ENCODE assay signal across 26 cellular contexts in the genomic region with DNA sequence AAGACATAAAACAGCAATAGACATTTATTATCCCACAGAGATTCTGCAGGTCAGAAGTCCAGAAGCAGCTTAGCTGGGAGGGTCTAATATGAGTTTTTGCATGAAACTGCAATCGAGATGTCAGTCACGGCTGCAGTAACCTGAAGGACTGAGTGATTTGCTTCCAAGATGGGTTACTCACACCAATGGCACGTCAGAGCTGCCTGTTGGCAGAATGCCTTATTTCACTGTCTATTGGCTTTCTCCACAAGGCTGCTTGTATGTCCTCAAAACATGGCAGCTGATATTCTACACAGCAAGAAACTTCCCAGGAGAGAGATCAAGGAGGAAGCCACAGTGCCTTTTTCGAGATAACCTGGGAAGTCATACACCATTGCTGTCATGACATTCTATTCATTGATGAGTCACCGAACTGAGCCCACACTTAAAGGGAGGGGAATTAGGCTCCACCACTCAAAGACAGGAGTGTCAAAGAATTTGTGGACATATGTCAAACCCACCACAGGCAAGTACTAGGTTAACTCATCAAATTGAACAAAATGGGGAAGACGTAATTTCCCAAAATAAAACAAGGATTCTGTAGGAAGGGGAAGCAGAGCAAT.
A peak's percentile ranks its signal among the peaks of the same experiment; 100 is the strongest.
DNase-seq lines count a peak whose midpoint lies in the region; ATAC-seq and TF ChIP-seq lines count a peak whose summit lies in the region.
"Had no signal": no experiment of that assay in that cellular context is flagged by ENCODE, and none has a peak within 500 bp of the region (broad histone marks: within the 10 kb centered on the region; RNA-seq: fewer than 3 reads in every experiment).

No MANE protein-coding gene starts in this region.

- intact Hi-C loops in prostate gland (cut with DNase I) = no loop called here
- intact Hi-C loops in activated CD4-positive, alpha-beta T cell treated with anti-CD3 and anti-CD28 coated beads for 36 hours (cut with DNase I, micrococcal nuclease) = no loop called here

- no peaks in the 10 kb centered on the region for H4K20me1 ChIP-seq in SK-N-SH (ENCODE audit: insufficient read depth)

- no peak for TF ChIP-seq POLR2A in prostate gland (IDR thresholded peaks at IDR 0.05)

- H3K9me3 Mint-ChIP-seq in activated CD4-positive, alpha-beta T cell treated with anti-CD3 and anti-CD28 coated beads for 36 hours (ENCODE audit: low read depth) = peaks cover 2% of the 10 kb centered on the region
- H3K9me3 Mint-ChIP-seq: activated CD4-positive, alpha-beta T cell treated with anti-CD3 and anti-CD28 coated beads, Interleukin-2, amount 10 ng/mL, durations not matched to agents 7 days and 5 days had no signal

- no peak for ATAC-seq in GM21381 (IDR thresholded peaks at IDR 0.05; ENCODE audit: unreplicated experiment)
- ATAC-seq in activated CD4-positive, alpha-beta T cell treated with anti-CD3 and anti-CD28 coated beads for 36 hours = no peak
- ATAC-seq: gastrocnemius medialis, HCT116, mucosa of descending colon, psoas muscle had no signal

- TF ChIP-seq CTCF in SK-N-SH (IDR thresholded peaks at IDR 0.05) = no peak
- no peak for TF ChIP-seq CTCF in prostate gland (IDR thresholded peaks at IDR 0.05)
- no peak for TF ChIP-seq CTCF in BE2C (IDR thresholded peaks at IDR 0.05; ENCODE audit: low read depth, low read length)

- no peaks in the 10 kb centered on the region for H3K27me3 Mint-ChIP-seq in activated CD4-positive, alpha-beta T cell treated with anti-CD3 and anti-CD28 coated beads for 36 hours
- H3K27me3 Mint-ChIP-seq: activated CD4-positive, alpha-beta T cell treated with anti-CD3 and anti-CD28 coated beads, Interleukin-2, amount 10 ng/mL, durations not matched to agents 7 days and 5 days; CD4-positive, CD25-positive, alpha-beta regulatory T cell had no signal

- H3K4me3 ChIP-seq in SK-N-SH (ENCODE audit: low read depth in 2 of 2, low read length in 1 of 2) = no peak overlapping the region
- H3K4me3 ChIP-seq in prostate gland = no peak overlapping the region
- H3K4me3 ChIP-seq in BE2C (ENCODE audit: low read depth, low read length) = no peak overlapping the region
- H3K4me3 ChIP-seq: colonic mucosa, gastrocnemius medialis, mucosa of descending colon, psoas muscle, suprapubic skin had no signal

- DNase-seq in EL (peak; percentile 16), SK-N-SH (no peak), cerebellum (ENCODE audit: low spot score) (peak; percentile 15), iris pigment epithelial cell (ENCODE audit: low read depth) (peak; percentile 42), prostate gland (ENCODE audit: low spot score) (no peak), BE2C (no peak)
- DNase-seq in activated CD4-positive, alpha-beta T cell treated with anti-CD3 and anti-CD28 coated beads for 36 hours = no peak
- DNase-seq: activated CD4-positive, alpha-beta T cell treated with anti-CD3 and anti-CD28 coated beads, Interleukin-2, amount 10 ng/mL, durations not matched to agents 7 days and 5 days; activated CD8-positive, alpha-beta memory T cell treated with anti-CD3 and anti-CD28 coated beads, Interleukin-2, amount 50 U/mL, for 4 hours; activated effector memory CD4-positive, alpha-beta T cell treated with Interleukin-2 at 50 U/mL for 16 hours; amygdala; CD4-positive, CD25-positive, alpha-beta regulatory T cell; colonic mucosa; endodermal cell; gastrocnemius medialis; mucosa of descending colon; MV-4-11; NCI-H1930; NK-92 treated with Interleukin-12 subunit alpha and Interleukin-12 subunit beta, amount 100 ng/mL, for 24 hours; psoas muscle; stimulated activated CD4-positive, alpha-beta T cell treated with anti-CD3 and anti-CD28 coated beads, Interleukin-12 subunit alpha, Interleukin-12 subunit beta, amount 100 ng/mL, for 4 hours; SW 1271 had no signal

- H3K27me3 ChIP-seq in SK-N-SH (ENCODE audit: insufficient read depth) (no peaks in the 10 kb centered on the region), prostate gland (replicated peaks; ENCODE audit: insufficient read depth) (no peaks in the 10 kb centered on the region), BE2C (no peaks in the 10 kb centered on the region; the same call in 1 of the 2 replicates)
- H3K27me3 ChIP-seq: colonic mucosa, gastrocnemius medialis, suprapubic skin had no signal

- POLR2A ChIA-PET in SK-N-SH (lab: Yijun Ruan, JAX) = no interaction called here
- POLR2A ChIA-PET in activated CD4-positive, alpha-beta T cell treated with anti-CD3 and anti-CD28 coated beads for 36 hours (lab: Charles Lee) = no interaction called here

- H3K4me1 Mint-ChIP-seq in activated CD4-positive, alpha-beta T cell treated with anti-CD3 and anti-CD28 coated beads for 36 hours = no peaks in the 10 kb centered on the region
- H3K4me1 Mint-ChIP-seq: activated CD4-positive, alpha-beta T cell treated with anti-CD3 and anti-CD28 coated beads, Interleukin-2, amount 10 ng/mL, durations not matched to agents 7 days and 5 days; CD4-positive, CD25-positive, alpha-beta regulatory T cell; endodermal cell; neural crest cell had no signal

- H3K9me3 ChIP-seq in SK-N-SH (no peaks in the 10 kb centered on the region), prostate gland (no peaks in the 10 kb centered on the region), BE2C (no peaks in the 10 kb centered on the region)
- H3K9me3 ChIP-seq: colonic mucosa, gastrocnemius medialis, mucosa of descending colon, psoas muscle, suprapubic skin had no signal

- no peaks in the 10 kb centered on the region for H3K36me3 Mint-ChIP-seq in activated CD4-positive, alpha-beta T cell treated with anti-CD3 and anti-CD28 coated beads for 36 hours (ENCODE audit: low read depth)
- H3K36me3 Mint-ChIP-seq: CD4-positive, CD25-positive, alpha-beta regulatory T cell had no signal

- H3F3A ChIP-seq in SK-N-SH (replicated peaks; ENCODE audit: insufficient read depth) = no peaks in the 10 kb centered on the region

- no peaks in the 10 kb centered on the region for H3K9me2 ChIP-seq in SK-N-SH

- H3K9ac ChIP-seq in SK-N-SH = no peak overlapping the region

- H3K4me3 Mint-ChIP-seq in activated CD4-positive, alpha-beta T cell treated with anti-CD3 and anti-CD28 coated beads for 36 hours = no peak overlapping the region
- H3K4me3 Mint-ChIP-seq: activated CD4-positive, alpha-beta T cell treated with anti-CD3 and anti-CD28 coated beads, Interleukin-2, amount 10 ng/mL, durations not matched to agents 7 days and 5 days; CD4-positive, CD25-positive, alpha-beta regulatory T cell; endodermal cell; neural crest cell had no signal

- H3K4me2 ChIP-seq in SK-N-SH = no peak overlapping the region

- H3K36me3 ChIP-seq in SK-N-SH (replicated peaks in 1 of 2; ENCODE audit: control insufficient read depth in 1 of 2, insufficient read depth in 2 of 2, low read length in 1 of 2) (no peaks in the 10 kb centered on the region), prostate gland (no peaks in the 10 kb centered on the region), BE2C (no peaks in the 10 kb centered on the region)
- H3K36me3 ChIP-seq: colonic mucosa, gastrocnemius medialis, suprapubic skin had no signal

- no peaks in the 10 kb centered on the region for H3K4me1 ChIP-seq in SK-N-SH (ENCODE audit: control insufficient read depth in 1 of 2, insufficient read depth in 2 of 2, low read depth in 1 of 2, low read length in 1 of 2)
- no peaks in the 10 kb centered on the region for H3K4me1 ChIP-seq in prostate gland (replicated peaks)
- no peaks in the 10 kb centered on the region for H3K4me1 ChIP-seq in BE2C
- H3K4me1 ChIP-seq: colonic mucosa, gastrocnemius medialis, psoas muscle, suprapubic skin had no signal

- 46% methylated on average over 6 of the region's 6 CpGs for WGBS in SK-N-SH (ENCODE audit: low lambda C conversion rate)
- WGBS in prostate gland = 88% methylated on average over 6 of the region's 6 CpGs

- no peak overlapping the region for H3K27ac Mint-ChIP-seq in activated CD4-positive, alpha-beta T cell treated with anti-CD3 and anti-CD28 coated beads for 36 hours
- H3K27ac Mint-ChIP-seq: activated CD4-positive, alpha-beta T cell treated with anti-CD3 and anti-CD28 coated beads, Interleukin-2, amount 10 ng/mL, durations not matched to agents 7 days and 5 days; CD4-positive, CD25-positive, alpha-beta regulatory T cell; endodermal cell had no signal

- CTCF ChIA-PET in SK-N-SH (lab: Yijun Ruan, JAX) = interaction anchor here (1.0 to 2.3 kb wide), 3 partner anchors 35 to 51 kb away, joined by 3 to 9 read pairs (median 5); no protein-coding TSS in a partner anchor
- CTCF ChIA-PET in activated CD4-positive, alpha-beta T cell treated with anti-CD3 and anti-CD28 coated beads for 36 hours (lab: Charles Lee) = no interaction called here

- TF ChIP-seq EP300 in SK-N-SH (IDR thresholded peaks at IDR 0.05; ENCODE audit: borderline replicate concordance in 1 of 2, low read depth in 1 of 2, low read length in 1 of 2) = no peak

- H3K27ac ChIP-seq in SK-N-SH (ENCODE audit: low read depth in 2 of 2, low read length in 1 of 2) (no peak overlapping the region), prostate gland (no peak overlapping the region)
- H3K27ac ChIP-seq: colonic mucosa, gastrocnemius medialis, psoas muscle, suprapubic skin had no signal

- TF ChIP-seq RAD21 in SK-N-SH (IDR thresholded peaks at IDR 0.05; ENCODE audit: low read length) = no peak

- no peak overlapping the region for H2AFZ ChIP-seq in SK-N-SH (ENCODE audit: low read depth)

- no peaks in the 10 kb centered on the region for H3K79me2 ChIP-seq in SK-N-SH (ENCODE audit: insufficient read depth)

TF ChIP-seq in SK-N-SH, 30 proteins besides CTCF, POLR2A, EP300 and RAD21 (continues in another document):
- TF ChIP-seq NFIC (IDR thresholded peaks at IDR 0.05; ENCODE audit: borderline replicate concordance) = peak; percentile 7; the same call in 1 of the 2 replicates
- peak; percentile 35; the same call in 1 of the 2 replicates for TF ChIP-seq PBX3 (IDR thresholded peaks at IDR 0.05)
- TF ChIP-seq SMC3 (IDR thresholded peaks at IDR 0.05; ENCODE audit: low read depth, low read length) = no peak
- no peak for TF ChIP-seq MXI1 (IDR thresholded peaks at IDR 0.05; ENCODE audit: low read depth, low read length)
- TF ChIP-seq NRF1 (IDR thresholded peaks at IDR 0.05; ENCODE audit: low read depth, low read length) = no peak
- TF ChIP-seq MAX (IDR thresholded peaks at IDR 0.05; ENCODE audit: low read depth) = no peak

Comparison
In these comparisons a context has a peak if more than half of its experiments do, and no peak if none do; other contexts are left out.
1. DNase-seq: peak in EL (single experiment), cerebellum (single experiment) and iris pigment epithelial cell (single experiment); none in SK-N-SH (single experiment), prostate gland (single experiment), BE2C (single experiment) and activated CD4-positive, alpha-beta T cell treated with anti-CD3 and anti-CD28 coated beads for 36 hours (single experiment).